ENCODE assay signal across 8 cellular contexts in genomic region chr12:754238-754816, GRCh38. TPM values are rescaled to one million over a fixed set of nuclear protein-coding genes. Genes with fewer than 3 reads are reported as not detected.
A peak's percentile ranks its signal among the peaks of the same experiment; 100 is the strongest.
DNase-seq lines count a peak whose midpoint lies in the region; ATAC-seq and TF ChIP-seq lines count a peak whose summit lies in the region.

No MANE protein-coding gene starts in this region.

- peaks cover 4% of the 10 kb centered on the region for H3K27me3 Mint-ChIP-seq in neural progenitor cell (ENCODE audit: insufficient read depth, low read depth)

- WGBS in esophagus muscularis mucosa, result 1% methylated on average over 14 of the region's 16 CpGs

- H3K79me2 ChIP-seq in SU-DHL-6 (ENCODE audit: insufficient read depth, low read length) (peaks cover 64% of the 10 kb centered on the region), neural progenitor cell (ENCODE audit: low read depth) (peaks cover 68% of the 10 kb centered on the region)

- no peak overlapping the region for H3K27ac Mint-ChIP-seq in neural progenitor cell

- ATAC-seq in left ventricle myocardium superior (no peak), HG03135 (IDR thresholded peaks at IDR 0.05; ENCODE audit: unreplicated experiment) (no peak), GM21619 (IDR thresholded peaks at IDR 0.05; ENCODE audit: unreplicated experiment) (no peak)

- H3K9me3 Mint-ChIP-seq in neural progenitor cell, result peaks cover 3% of the 10 kb centered on the region

- peak overlapping the region; percentile 99 for H3K4me3 ChIP-seq in cardiac muscle cell
- peak overlapping the region; percentile 83 for H3K4me3 ChIP-seq in SU-DHL-6 (ENCODE audit: insufficient read depth, low read length, poor library complexity, severe bottlenecking)
- H3K4me3 ChIP-seq in esophagus muscularis mucosa, result peak overlapping the region; percentile 90 to 92 (median 91)
- peak overlapping the region; percentile 92 for H3K4me3 ChIP-seq in neural progenitor cell

- no peak for TF ChIP-seq POLR2A in esophagus muscularis mucosa (IDR thresholded peaks at IDR 0.05; ENCODE audit: low read depth)

- no peak for TF ChIP-seq CTCF in cardiac muscle cell (IDR thresholded peaks at IDR 0.05; ENCODE audit: low read depth, low read length)
- no peak for TF ChIP-seq CTCF in SU-DHL-6 (IDR thresholded peaks at IDR 0.05; ENCODE audit: insufficient read depth, low read length, poor library complexity, severe bottlenecking)
- no peak for TF ChIP-seq CTCF in esophagus muscularis mucosa (IDR thresholded peaks at IDR 0.05)
- TF ChIP-seq CTCF in neural progenitor cell (IDR thresholded peaks at IDR 0.05), result no peak

- H3K9me3 ChIP-seq in cardiac muscle cell (ENCODE audit: low read depth) (no peaks in the 10 kb centered on the region), SU-DHL-6 (ENCODE audit: insufficient read depth, low read length) (no peaks in the 10 kb centered on the region), esophagus muscularis mucosa (no peaks in the 10 kb centered on the region), neural progenitor cell (ENCODE audit: low read depth) (no peaks in the 10 kb centered on the region)

- peaks cover 35% of the 10 kb centered on the region for H3F3A ChIP-seq in SU-DHL-6 (ENCODE audit: insufficient read depth)
- H3F3A ChIP-seq in neural progenitor cell (ENCODE audit: low read depth), result peaks cover 24% of the 10 kb centered on the region

- no peak for TF ChIP-seq EP300 in esophagus muscularis mucosa (IDR thresholded peaks at IDR 0.05)

- H3K9ac ChIP-seq in SU-DHL-6 (ENCODE audit: low read length) (peak overlapping the region; percentile 85), neural progenitor cell (no peak overlapping the region)

- no peaks in the 10 kb centered on the region for H3K36me3 ChIP-seq in cardiac muscle cell
- H3K36me3 ChIP-seq in SU-DHL-6 (ENCODE audit: low read length), result peaks cover 4% of the 10 kb centered on the region
- no peaks in the 10 kb centered on the region for H3K36me3 ChIP-seq in esophagus muscularis mucosa
- H3K36me3 ChIP-seq in neural progenitor cell, result no peaks in the 10 kb centered on the region

- intact Hi-C loops in left ventricle myocardium superior (cut with micrococcal nuclease) (loop anchor here (5.0 to 10.0 kb wide), 3 partner anchors 60 to 177 kb away; no protein-coding TSS in a partner anchor), esophagus muscularis mucosa (cut with DNase I) (loop anchor here (5.0 to 10.0 kb wide), 3 partner anchors 58 to 840 kb away; partner anchors contain the start of gene FBXL14)

- H3K4me1 ChIP-seq in cardiac muscle cell (ENCODE audit: low read depth) (peaks cover 33% of the 10 kb centered on the region), esophagus muscularis mucosa (peaks cover 14 to 63% (median 40%) of the 10 kb centered on the region in 4 donors), neural progenitor cell (peaks cover 40% of the 10 kb centered on the region)

- DNase-seq in cardiac muscle cell (ENCODE audit: low read depth in 1 of 2, low spot score in 1 of 2) (peak; percentile 11 to 17), left ventricle myocardium superior (no peak), esophagus muscularis mucosa (ENCODE audit: extremely low spot score) (no peak), neural progenitor cell (ENCODE audit: low spot score) (peak; percentile 4)
- DNase-seq in stimulated activated CD4-positive, alpha-beta T cell treated with anti-CD3 and anti-CD28 coated beads, Interleukin-2, amount 100 ng/mL, for 48 hours, result no peak

- H2AFZ ChIP-seq in SU-DHL-6 (ENCODE audit: low read depth, low read length, severe bottlenecking) (no peak overlapping the region), neural progenitor cell (replicated peaks) (no peak overlapping the region)

- H4K20me1 ChIP-seq in SU-DHL-6 (ENCODE audit: low read depth, low read length) (peaks cover 16% of the 10 kb centered on the region), neural progenitor cell (ENCODE audit: low read depth) (peaks cover 60% of the 10 kb centered on the region)

- H3K27ac ChIP-seq in cardiac muscle cell, result peak overlapping the region; percentile 92
- peak overlapping the region; percentile 33; the same call in 1 of the 2 replicates for H3K27ac ChIP-seq in SU-DHL-6 (ENCODE audit: low read depth, low read length)
- peak overlapping the region; percentile 98 to 99 (median 99) for H3K27ac ChIP-seq in esophagus muscularis mucosa (replicated peaks in 1 of 4)
- no peak overlapping the region for H3K27ac ChIP-seq in neural progenitor cell

- no peaks in the 10 kb centered on the region for H3K9me2 ChIP-seq in SU-DHL-6 (replicated peaks; ENCODE audit: insufficient read depth, low read length)

- peak overlapping the region; percentile 97 for H3K4me3 Mint-ChIP-seq in neural progenitor cell

- peaks cover 10% of the 10 kb centered on the region for H3K36me3 Mint-ChIP-seq in neural progenitor cell

- H3K4me2 ChIP-seq in SU-DHL-6 (ENCODE audit: low read depth, low read length, poor library complexity, severe bottlenecking) (peak overlapping the region; percentile 96), neural progenitor cell (peak overlapping the region; percentile 89)

- peaks cover 40% of the 10 kb centered on the region for H3K4me1 Mint-ChIP-seq in neural progenitor cell

- H3K27me3 ChIP-seq in cardiac muscle cell (no peaks in the 10 kb centered on the region), SU-DHL-6 (ENCODE audit: low read length) (no peaks in the 10 kb centered on the region), esophagus muscularis mucosa (no peaks in the 10 kb centered on the region), neural progenitor cell (no peaks in the 10 kb centered on the region)

RNA-seq across cellular contexts. Expression of gene WNK1, which starts 1.9 kb away (rescaled TPM):
- total RNA-seq in cardiac muscle cell (74.0 and 145 TPM in 2 replicates), left ventricle myocardium superior (333 TPM), esophagus muscularis mucosa (100 to 1,000 TPM; 137 to 250 (median 158) TPM), neural progenitor cell (ENCODE audit: low replicate concordance) (66.3 and 73.1 TPM in 2 replicates)
- 110 and 150 TPM in 2 replicates for polyA plus RNA-seq in cardiac muscle cell

Comparison
In these comparisons a context has a peak if more than half of its experiments do, and no peak if none do; other contexts are left out.
1. DNase-seq: peak in cardiac muscle cell (2 of 2) and neural progenitor cell (single experiment); none in left ventricle myocardium superior (single experiment), esophagus muscularis mucosa (single experiment) and stimulated activated CD4-positive, alpha-beta T cell treated with anti-CD3 and anti-CD28 coated beads, Interleukin-2, amount 100 ng/mL, for 48 hours (0 of 2).
2. Peak in every context shown above with its lines, with median percentiles within 50 percentile points of each other: H3K4me3 ChIP-seq.